8 cellular contexts compared by ENCODE assay signal in the genomic region with DNA sequence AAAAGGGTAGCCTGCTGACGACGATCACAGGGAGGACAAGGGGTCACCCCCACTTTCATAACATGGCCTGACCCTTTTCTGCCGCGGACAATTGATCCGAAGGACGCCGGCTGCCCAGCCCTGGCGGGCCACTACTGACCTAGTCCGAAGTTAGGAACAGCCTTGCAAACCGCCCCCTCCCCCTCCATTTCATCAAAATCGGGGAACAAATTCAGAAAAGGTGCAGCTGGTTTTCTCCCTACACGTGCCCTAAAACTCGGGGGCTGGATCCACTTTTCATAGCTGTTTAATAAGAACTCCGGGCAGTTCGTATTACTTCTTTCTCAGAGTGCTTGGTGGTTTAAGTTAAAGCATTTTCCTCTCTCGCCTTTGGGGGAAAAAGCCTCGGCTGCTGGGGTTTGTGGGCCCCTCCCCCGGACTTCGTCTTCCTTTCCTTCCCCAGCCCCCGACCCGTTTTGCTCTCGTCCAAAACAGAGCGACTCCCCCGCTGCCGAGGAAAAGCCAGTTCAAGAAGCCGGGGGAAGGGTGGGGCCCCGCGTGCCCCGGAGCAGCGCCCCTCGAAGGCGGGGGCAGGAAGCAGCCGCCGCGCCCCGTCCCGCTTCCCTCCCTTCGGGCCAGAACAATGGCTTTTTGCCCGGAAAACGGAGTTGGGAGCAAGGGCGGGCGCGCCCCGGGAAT. TPM values are rescaled to one million over a fixed set of nuclear protein-coding genes. Genes with fewer than 3 reads are reported as not detected.
A peak's percentile ranks its signal among the peaks of the same experiment; 100 is the strongest.
DNase-seq lines count a peak whose midpoint lies in the region; ATAC-seq and TF ChIP-seq lines count a peak whose summit lies in the region.

No MANE protein-coding gene starts in this region.

- peaks cover 18% of the 10 kb centered on the region for H3K27me3 ChIP-seq in Panc1 (ENCODE audit: control insufficient read depth, insufficient read depth, low read length)

- H3K27ac ChIP-seq in Panc1 (ENCODE audit: low read length) = peak overlapping the region; percentile 57; the same call in 1 of the 2 replicates

- peaks cover 3% of the 10 kb centered on the region; the same call in 1 of the 2 replicates for H3K36me3 ChIP-seq in Panc1 (ENCODE audit: control insufficient read depth, insufficient read depth, low read length)

- H3K27me3 Mint-ChIP-seq in activated CD4-positive, alpha-beta T cell treated with anti-CD3 and anti-CD28 coated beads, Interleukin-2, amount 10 ng/mL, durations not matched to agents 7 days and 5 days = peaks cover 61% of the 10 kb centered on the region
- H3K27me3 Mint-ChIP-seq in stimulated activated naive B cell treated with anti-CD40 and anti-IgM and Interleukin-4, amounts not matched to agents 10 μg/mL and 1 μg/mL and 100 μg/mL, for 72 hours = peaks cover 69 to 81% of the 10 kb centered on the region in 2 donors

- peak; percentile 20 for ATAC-seq in HG03196 (IDR thresholded peaks at IDR 0.05; ENCODE audit: unreplicated experiment)
- peak; percentile 73 for ATAC-seq in Panc1
- peak; percentile 28 to 44 for ATAC-seq in stimulated activated naive B cell treated with anti-CD40 and anti-IgM and Interleukin-4, amounts not matched to agents 10 μg/mL and 1 μg/mL and 100 μg/mL, for 72 hours (replicated peaks)

- no peaks in the 10 kb centered on the region for H3K9me3 Mint-ChIP-seq in activated CD4-positive, alpha-beta T cell treated with anti-CD3 and anti-CD28 coated beads, Interleukin-2, amount 10 ng/mL, durations not matched to agents 7 days and 5 days
- H3K9me3 Mint-ChIP-seq in stimulated activated naive B cell treated with anti-CD40 and anti-IgM and Interleukin-4, amounts not matched to agents 10 μg/mL and 1 μg/mL and 100 μg/mL, for 72 hours = no peaks in the 10 kb centered on the region

- H3K36me3 Mint-ChIP-seq in activated CD4-positive, alpha-beta T cell treated with anti-CD3 and anti-CD28 coated beads, Interleukin-2, amount 10 ng/mL, durations not matched to agents 7 days and 5 days (ENCODE audit: low read depth) = no peaks in the 10 kb centered on the region
- H3K36me3 Mint-ChIP-seq in stimulated activated naive B cell treated with anti-CD40 and anti-IgM and Interleukin-4, amounts not matched to agents 10 μg/mL and 1 μg/mL and 100 μg/mL, for 72 hours = peaks cover 1 to 3% of the 10 kb centered on the region in 2 donors

- DNase-seq in activated CD4-positive, alpha-beta T cell treated with anti-CD3 and anti-CD28 coated beads, Interleukin-2, amount 10 ng/mL, durations not matched to agents 7 days and 5 days = peak; percentile 42
- DNase-seq in activated CD4-positive, alpha-beta T cell treated with anti-CD3 and anti-CD28 coated beads, Interleukin-2, amount 50 U/mL, for 4 hours = no peak
- DNase-seq in Panc1 (ENCODE audit: low read depth, low spot score) (no peak), cardiac fibroblast (ENCODE audit: low read depth in 2 of 2) (peak; percentile 54 to 66), kidney tubule cell (ENCODE audit: low spot score) (peak; percentile 49), activated gamma-delta T cell treated with Interleukin-2 at 50 U/mL for 16 hours (no peak)
- DNase-seq in stimulated activated naive B cell treated with anti-CD40 and anti-IgM and Interleukin-4, amounts not matched to agents 10 μg/mL and 1 μg/mL and 100 μg/mL, for 72 hours = no peak

- TF ChIP-seq CTCF in Panc1 (IDR thresholded peaks at IDR 0.05) = no peak
- TF ChIP-seq CTCF in cardiac fibroblast (IDR thresholded peaks at IDR 0.05; ENCODE audit: low read depth, low read length) = peak; percentile 4

- H3K4me1 ChIP-seq in Panc1 (ENCODE audit: control insufficient read depth, insufficient read depth, low read length) = peaks cover 20% of the 10 kb centered on the region

- in situ Hi-C loops in Panc1 (cut with HindIII; ENCODE audit: low pct_unique_long_range_greater_than_20kb, low sequenced_read_pairs) = loop anchor here (25.0 kb wide), 1 partner anchor 210 kb away; no protein-coding TSS in a partner anchor

- no peak overlapping the region for H3K27ac Mint-ChIP-seq in activated CD4-positive, alpha-beta T cell treated with anti-CD3 and anti-CD28 coated beads, Interleukin-2, amount 10 ng/mL, durations not matched to agents 7 days and 5 days
- peak overlapping the region; percentile 69 for H3K27ac Mint-ChIP-seq in stimulated activated naive B cell treated with anti-CD40 and anti-IgM and Interleukin-4, amounts not matched to agents 10 μg/mL and 1 μg/mL and 100 μg/mL, for 72 hours

- H3K9me3 ChIP-seq in Panc1 (ENCODE audit: control insufficient read depth, insufficient read depth, low read depth, low read length) = no peaks in the 10 kb centered on the region

- H3K4me3 ChIP-seq in Panc1 (ENCODE audit: low read depth in 2 of 2, low read length in 2 of 2) (peak overlapping the region; percentile 60 to 62), cardiac fibroblast (replicated peaks in 1 of 2; ENCODE audit: low read depth in 2 of 2, low read length in 2 of 2) (peak overlapping the region; percentile 40 to 55)

- no TSS peak for BruUV-seq in Panc1 (replicated peaks; lab: Mats Ljungman, UMichigan)

- intact Hi-C loops in Panc1 (cut with micrococcal nuclease; ENCODE audit: unreplicated experiment) = no loop called here

- POLR2A ChIA-PET in activated CD4-positive, alpha-beta T cell treated with anti-CD3 and anti-CD28 coated beads, Interleukin-2, amount 10 ng/mL, durations not matched to agents 7 days and 5 days (lab: Charles Lee) = no interaction called here
- POLR2A ChIA-PET in Panc1 (lab: Charles Lee) = no interaction called here

- H3K4me3 Mint-ChIP-seq in activated CD4-positive, alpha-beta T cell treated with anti-CD3 and anti-CD28 coated beads, Interleukin-2, amount 10 ng/mL, durations not matched to agents 7 days and 5 days = peak overlapping the region; percentile 71
- peak overlapping the region; percentile 78 to 80 for H3K4me3 Mint-ChIP-seq in stimulated activated naive B cell treated with anti-CD40 and anti-IgM and Interleukin-4, amounts not matched to agents 10 μg/mL and 1 μg/mL and 100 μg/mL, for 72 hours

- peaks cover 27% of the 10 kb centered on the region for H3K4me1 Mint-ChIP-seq in activated CD4-positive, alpha-beta T cell treated with anti-CD3 and anti-CD28 coated beads, Interleukin-2, amount 10 ng/mL, durations not matched to agents 7 days and 5 days
- peaks cover 18 to 34% of the 10 kb centered on the region in 2 donors for H3K4me1 Mint-ChIP-seq in stimulated activated naive B cell treated with anti-CD40 and anti-IgM and Interleukin-4, amounts not matched to agents 10 μg/mL and 1 μg/mL and 100 μg/mL, for 72 hours

- CTCF ChIA-PET in activated CD4-positive, alpha-beta T cell treated with anti-CD3 and anti-CD28 coated beads, Interleukin-2, amount 10 ng/mL, durations not matched to agents 7 days and 5 days (lab: Charles Lee) = interaction anchor here (0.9 to 2.4 kb wide), 2 partner anchors 31 to 63 kb away, joined by 5 to 6 read pairs; no protein-coding TSS in a partner anchor
- CTCF ChIA-PET in Panc1 (lab: Charles Lee) = interaction anchor here (0.7 kb wide), 1 partner anchor 44 kb away, joined by 6 read pairs; no protein-coding TSS in a partner anchor

RNA-seq across cellular contexts. Expression of gene CBX2, which starts 0.6 kb away (rescaled TPM):
- total RNA-seq in activated CD4-positive, alpha-beta T cell treated with anti-CD3 and anti-CD28 coated beads, Interleukin-2, amount 10 ng/mL, durations not matched to agents 7 days and 5 days = 1 to 10 TPM; 4.6 to 5.5 TPM
- 9.0 TPM for total RNA-seq in Panc1 (2021; ENCODE audit: unreplicated experiment)
- 5.9 TPM for polyA plus RNA-seq in Panc1 (2012; ENCODE audit: insufficient read length)

RNA-seq across cellular contexts. Expression of gene CBX8, which starts 19.6 kb away (rescaled TPM):
- total RNA-seq in activated CD4-positive, alpha-beta T cell treated with anti-CD3 and anti-CD28 coated beads, Interleukin-2, amount 10 ng/mL, durations not matched to agents 7 days and 5 days = 1 to 10 TPM; 4.3 to 6.4 TPM
- 15.3 TPM for total RNA-seq in Panc1 (2021; ENCODE audit: unreplicated experiment)
- 17.3 TPM for polyA plus RNA-seq in Panc1 (2012; ENCODE audit: insufficient read length)

RNA-seq across cellular contexts. Expression of gene ENPP7, which starts 46.6 kb away (rescaled TPM):
- total RNA-seq in activated CD4-positive, alpha-beta T cell treated with anti-CD3 and anti-CD28 coated beads, Interleukin-2, amount 10 ng/mL, durations not matched to agents 7 days and 5 days = not detected
- total RNA-seq in Panc1 (2021; ENCODE audit: unreplicated experiment) = not detected
- not detected for polyA plus RNA-seq in Panc1 (2012; ENCODE audit: insufficient read length)

Comparison
In these comparisons a context has a peak if more than half of its experiments do, and no peak if none do; other contexts are left out.
1. DNase-seq: peak in activated CD4-positive, alpha-beta T cell treated with anti-CD3 and anti-CD28 coated beads, Interleukin-2, amount 10 ng/mL, durations not matched to agents 7 days and 5 days (single experiment), cardiac fibroblast (2 of 2) and kidney tubule cell (single experiment); none in activated CD4-positive, alpha-beta T cell treated with anti-CD3 and anti-CD28 coated beads, Interleukin-2, amount 50 U/mL, for 4 hours (0 of 2), Panc1 (single experiment), stimulated activated naive B cell treated with anti-CD40 and anti-IgM and Interleukin-4, amounts not matched to agents 10 μg/mL and 1 μg/mL and 100 μg/mL, for 72 hours (single experiment) and activated gamma-delta T cell treated with Interleukin-2 at 50 U/mL for 16 hours (single experiment).
2. ATAC-seq: peak in every context shown above with its lines; median percentile 73 in Panc1; 36 in stimulated activated naive B cell treated with anti-CD40 and anti-IgM and Interleukin-4, amounts not matched to agents 10 μg/mL and 1 μg/mL and 100 μg/mL, for 72 hours; 20 in HG03196.